8 cellular contexts compared by ENCODE assay signal in genomic region chr12:132761911-132762583, GRCh38. TPM values are rescaled to one million over a fixed set of nuclear protein-coding genes. Genes with fewer than 3 reads are reported as not detected.
DNase-seq lines count a peak whose midpoint lies in the region; ATAC-seq and TF ChIP-seq lines count a peak whose summit lies in the region.

No MANE protein-coding gene starts in this region.

- peak in 4 of 6 experiments; percentile 33 to 52 (median 44) for TF ChIP-seq CTCF in Peyer's patch (IDR thresholded peaks at IDR 0.05)

- intact Hi-C loops in naive thymus-derived CD4-positive, alpha-beta T cell (cut with micrococcal nuclease), result loop anchor here (1.0 to 5.0 kb wide), 16 partner anchors 9 to 680 kb away; partner anchors contain the start of genes CHFR (in 2 of the 2), PGAM5 (in 2 of the 2), POLE (in 2 of the 2) and PXMP2 (in 2 of the 2)

- H3K27ac ChIP-seq in HUES6 (ENCODE audit: low read depth, low read length) (peak overlapping the region; percentile 92), Peyer's patch (peak overlapping the region; percentile 97 to 99 (median 98))
- H3K27ac ChIP-seq in naive thymus-derived CD4-positive, alpha-beta T cell (ENCODE audit: low read depth, low read length), result peak overlapping the region; percentile 87

- H3K36me3 Mint-ChIP-seq in naive thymus-derived CD4-positive, alpha-beta T cell, result peaks cover 0 to 8% (median 5%) of the 10 kb centered on the region in 5 donors
- H3K36me3 Mint-ChIP-seq in stimulated activated effector memory CD8-positive, alpha-beta T cell treated with anti-CD3 and anti-CD28 coated beads, Interleukin-12 subunit alpha, Interleukin-12 subunit beta, amount 100 ng/mL, for 72 hours, result peaks cover 43% of the 10 kb centered on the region

- H3K4me3 ChIP-seq in HUES6 (ENCODE audit: low read depth, low read length) (peak overlapping the region; percentile 79), Peyer's patch (peak overlapping the region; percentile 72 to 98 (median 82))
- peak overlapping the region; percentile 79 for H3K4me3 ChIP-seq in naive thymus-derived CD4-positive, alpha-beta T cell (ENCODE audit: low read length)

- peaks cover 22 to 44% (median 24%) of the 10 kb centered on the region in 7 donors for H3K4me1 Mint-ChIP-seq in naive thymus-derived CD4-positive, alpha-beta T cell
- peaks cover 23% of the 10 kb centered on the region for H3K4me1 Mint-ChIP-seq in stimulated activated effector memory CD8-positive, alpha-beta T cell treated with anti-CD3 and anti-CD28 coated beads, Interleukin-12 subunit alpha, Interleukin-12 subunit beta, amount 100 ng/mL, for 72 hours

- H3K36me3 ChIP-seq in HUES6 (ENCODE audit: control insufficient read depth, insufficient read depth, low read length) (peaks cover 11% of the 10 kb centered on the region), Peyer's patch (peaks cover 0 to 14% (median 0%) of the 10 kb centered on the region in 3 donors)
- H3K36me3 ChIP-seq in naive thymus-derived CD4-positive, alpha-beta T cell (ENCODE audit: control insufficient read depth in 2 of 3, insufficient read depth in 3 of 3, low read length in 3 of 3), result no peaks in the 10 kb centered on the region

- ATAC-seq in GM21390 (IDR thresholded peaks at IDR 0.05; ENCODE audit: unreplicated experiment), result peak; percentile 79
- ATAC-seq in naive thymus-derived CD4-positive, alpha-beta T cell, result peak; percentile 96
- ATAC-seq in stimulated activated effector memory CD8-positive, alpha-beta T cell treated with anti-CD3 and anti-CD28 coated beads, Interleukin-12 subunit alpha, Interleukin-12 subunit beta, amount 100 ng/mL, for 72 hours, result peak; percentile 86

- H3K9me3 Mint-ChIP-seq in naive thymus-derived CD4-positive, alpha-beta T cell, result no peaks in the 10 kb centered on the region
- H3K9me3 Mint-ChIP-seq in stimulated activated effector memory CD8-positive, alpha-beta T cell treated with anti-CD3 and anti-CD28 coated beads, Interleukin-12 subunit alpha, Interleukin-12 subunit beta, amount 100 ng/mL, for 72 hours, result no peaks in the 10 kb centered on the region

- CTCF ChIA-PET in naive thymus-derived CD4-positive, alpha-beta T cell (lab: Charles Lee), result no interaction called here

- TF ChIP-seq POLR2A in Peyer's patch (IDR thresholded peaks at IDR 0.05), result peak; percentile 64

- peak overlapping the region; percentile 66 to 91 (median 84) for H3K27ac Mint-ChIP-seq in naive thymus-derived CD4-positive, alpha-beta T cell
- peak overlapping the region; percentile 23 for H3K27ac Mint-ChIP-seq in stimulated activated effector memory CD8-positive, alpha-beta T cell treated with anti-CD3 and anti-CD28 coated beads, Interleukin-12 subunit alpha, Interleukin-12 subunit beta, amount 100 ng/mL, for 72 hours

- H3K27me3 ChIP-seq in HUES6 (ENCODE audit: control insufficient read depth, insufficient read depth, low read length), result no peaks in the 10 kb centered on the region
- no peaks in the 10 kb centered on the region for H3K27me3 ChIP-seq in Peyer's patch
- no peaks in the 10 kb centered on the region for H3K27me3 ChIP-seq in naive thymus-derived CD4-positive, alpha-beta T cell (ENCODE audit: control insufficient read depth in 2 of 2, insufficient read depth in 2 of 2, low read length in 2 of 2)

- no peaks in the 10 kb centered on the region for H3K27me3 Mint-ChIP-seq in naive thymus-derived CD4-positive, alpha-beta T cell

- no peaks in the 10 kb centered on the region for H3K9me3 ChIP-seq in HUES6 (ENCODE audit: control insufficient read depth, insufficient read depth, low read depth, low read length)
- no peaks in the 10 kb centered on the region for H3K9me3 ChIP-seq in Peyer's patch
- no peaks in the 10 kb centered on the region for H3K9me3 ChIP-seq in naive thymus-derived CD4-positive, alpha-beta T cell (ENCODE audit: control insufficient read depth in 2 of 3, low read length in 3 of 3)

- H3K9ac ChIP-seq in HUES6 (ENCODE audit: low read length), result peak overlapping the region; percentile 85

- POLR2A ChIA-PET in naive thymus-derived CD4-positive, alpha-beta T cell (lab: Charles Lee), result interaction anchor here (0.7 to 2.8 kb wide), 6 partner anchors 12 to 143 kb away, joined by 3 to 9 read pairs (median 4); partner anchors contain the start of genes CHFR and GOLGA3

- DNase-seq in DMS 273 treated with DMSO at 0.1 percent for 48 hours (lab: John Stamatoyannopoulos, UW), result peak; percentile 30
- peak; percentile 82 to 92 (median 90) for DNase-seq in Peyer's patch
- peak; percentile 85 for DNase-seq in activated T-helper 1 cell treated with Interleukin-2 at 50 U/mL for 16 hours (ENCODE audit: low read depth)
- DNase-seq in fibroblast of gingiva (ENCODE audit: low read depth), result peak; percentile 91
- peak; percentile 77 to 94 (median 87) for DNase-seq in naive thymus-derived CD4-positive, alpha-beta T cell
- peak; percentile 76 to 85 for DNase-seq in stimulated activated effector memory CD8-positive, alpha-beta T cell treated with anti-CD3 and anti-CD28 coated beads, Interleukin-12 subunit alpha, Interleukin-12 subunit beta, amount 100 ng/mL, for 72 hours (ENCODE audit: low spot score in 2 of 2)

- peak overlapping the region; percentile 61 to 86 (median 76) for H3K4me3 Mint-ChIP-seq in naive thymus-derived CD4-positive, alpha-beta T cell
- H3K4me3 Mint-ChIP-seq in stimulated activated effector memory CD8-positive, alpha-beta T cell treated with anti-CD3 and anti-CD28 coated beads, Interleukin-12 subunit alpha, Interleukin-12 subunit beta, amount 100 ng/mL, for 72 hours, result peak overlapping the region; percentile 64

- peaks cover 5% of the 10 kb centered on the region for H3K4me1 ChIP-seq in HUES6 (ENCODE audit: control insufficient read depth, insufficient read depth, low read length)
- H3K4me1 ChIP-seq in Peyer's patch, result peaks cover 0 to 14% (median 10%) of the 10 kb centered on the region in 4 donors
- H3K4me1 ChIP-seq in naive thymus-derived CD4-positive, alpha-beta T cell (ENCODE audit: control insufficient read depth in 2 of 2, insufficient read depth in 2 of 2, low read length in 2 of 2), result peaks cover 9 to 13% of the 10 kb centered on the region in 2 donors

RNA-seq across cellular contexts. Expression of gene ANKLE2, which starts 0.4 kb away (rescaled TPM):
- total RNA-seq in Peyer's patch, result 100 to 1,000 TPM in 3 of 4 donors, 10 to 100 TPM in 1; 69.0 to 286 (median 133) TPM
- 10 to 100 TPM; 69.5 to 95.5 (median 92.2) TPM for total RNA-seq in naive thymus-derived CD4-positive, alpha-beta T cell
- 10 to 100 TPM; 21.5 to 34.3 TPM for polyA plus RNA-seq in naive thymus-derived CD4-positive, alpha-beta T cell

RNA-seq across cellular contexts. Expression of gene PGAM5, which starts 51.4 kb away (rescaled TPM):
- total RNA-seq in Peyer's patch, result 10 to 100 TPM; 23.5 to 45.4 (median 29.0) TPM
- total RNA-seq in naive thymus-derived CD4-positive, alpha-beta T cell, result 10 to 100 TPM; 19.3 to 51.7 (median 21.4) TPM
- 10 to 100 TPM; 15.3 to 26.6 TPM for polyA plus RNA-seq in naive thymus-derived CD4-positive, alpha-beta T cell

Comparison
In these comparisons a context has a peak if more than half of its experiments do, and no peak if none do; other contexts are left out.
1. Peak in every context shown above with its lines: DNase-seq, ATAC-seq, H3K4me3 ChIP-seq and H3K27ac ChIP-seq.
2. DNase-seq: peak in every context shown above with its lines; median percentile 91 in fibroblast of gingiva; 90 in Peyer's patch; 87 in naive thymus-derived CD4-positive, alpha-beta T cell; 85 in activated T-helper 1 cell treated with Interleukin-2 at 50 U/mL for 16 hours; 80 in stimulated activated effector memory CD8-positive, alpha-beta T cell treated with anti-CD3 and anti-CD28 coated beads, Interleukin-12 subunit alpha, Interleukin-12 subunit beta, amount 100 ng/mL, for 72 hours; 30 in DMS 273 treated with DMSO at 0.1 percent for 48 hours.